ENCODE assay signal across 1 cellular context in genomic region chr9:123679330-123679987, GRCh38.
A peak's percentile ranks its signal among the peaks of the same experiment; 100 is the strongest.
TF ChIP-seq lines count a peak whose summit lies in the region.

No MANE protein-coding gene starts in this region.

TF ChIP-seq in GM12878, 131 proteins besides CTCF, POLR2A, EP300 and RAD21 (continued from another document):
- peak; percentile 13; the same call in 1 of the 2 replicates for TF ChIP-seq BACH1 (IDR thresholded peaks at IDR 0.05; ENCODE audit: borderline replicate concordance)
- no peak for TF ChIP-seq ZNF207 (IDR thresholded peaks at IDR 0.05; ENCODE audit: borderline replicate concordance)
- TF ChIP-seq TBL1XR1 (IDR thresholded peaks at IDR 0.05; ENCODE audit: low read depth, low read length) = no peak; the same call in 1 of the 2 replicates
- peak; percentile 77 for TF ChIP-seq MEF2B (IDR thresholded peaks at IDR 0.05; ENCODE audit: partially characterized antibody, poor library complexity, severe bottlenecking)
- TF ChIP-seq PRDM15 (CRISPR knock-in tag; IDR thresholded peaks at IDR 0.05) = no peak
- no peak for TF ChIP-seq BMI1 (IDR thresholded peaks at IDR 0.05; ENCODE audit: borderline replicate concordance)
- TF ChIP-seq PKNOX1 (IDR thresholded peaks at IDR 0.05) = peak; percentile 28; the same call in 1 of the 2 replicates
- no peak for TF ChIP-seq SUZ12 (IDR thresholded peaks at IDR 0.05; ENCODE audit: unreplicated experiment)
- TF ChIP-seq RB1 (IDR thresholded peaks at IDR 0.05; ENCODE audit: borderline replicate concordance) = no peak
